In genomic region chr18:57397440-57397839, GRCh38 we compare ENCODE assay signal across 16 cellular contexts. TPM values are rescaled to one million over a fixed set of nuclear protein-coding genes. Genes with fewer than 3 reads are reported as not detected.
DNase-seq lines count a peak whose midpoint lies in the region; ATAC-seq and TF ChIP-seq lines count a peak whose summit lies in the region.
"Had no signal": no experiment of that assay in that cellular context is flagged by ENCODE, and none has a peak within 500 bp of the region (broad histone marks: within the 10 kb centered on the region; RNA-seq: fewer than 3 reads in every experiment).

No MANE protein-coding gene starts in this region.

- TF ChIP-seq CTCF in HFF-Myc (IDR thresholded peaks at IDR 0.05; ENCODE audit: low read depth, low read length, missing control alignments) = no peak

- DNase-seq in AG08396 (ENCODE audit: low spot score) (peak; percentile 22), HFF-Myc (ENCODE audit: extremely low read depth, low read depth) (peak; percentile 37), RPMI7951 (ENCODE audit: low read depth) (peak; percentile 64), iris pigment epithelial cell (ENCODE audit: low read depth) (peak; percentile 48), AML-193 (lab: John Stamatoyannopoulos, UW) (no peak), NCI-H1417 treated with DMSO at 0.1 percent for 48 hours (lab: John Stamatoyannopoulos, UW) (no peak)
- no peak for DNase-seq in stimulated activated CD4-positive, alpha-beta T cell treated with anti-CD3 and anti-CD28 coated beads, Interleukin-1b, Interleukin-23, amount 100 ng/mL, for 48 hours
- DNase-seq: activated CD8-positive, alpha-beta T cell treated with anti-CD3 and anti-CD28 coated beads, Interleukin-2, amount 10 ng/mL, durations not matched to agents 7 days and 5 days; activated gamma-delta T cell treated with Interleukin-2 at 50 U/mL for 16 hours; DMS79; effector CD4-positive, alpha-beta T cell; midbrain had no signal

- no peak overlapping the region for H3K4me3 ChIP-seq in HFF-Myc (replicated peaks; ENCODE audit: low read depth, low read length)
- H3K4me3 ChIP-seq: GM12878 had no signal

- no peak for ATAC-seq in HG02852 (IDR thresholded peaks at IDR 0.05; ENCODE audit: unreplicated experiment)
- ATAC-seq: activated CD8-positive, alpha-beta T cell treated with anti-CD3 and anti-CD28 coated beads, Interleukin-2, amount 10 ng/mL, durations not matched to agents 7 days and 5 days; GM12878 had no signal

RNA-seq across cellular contexts. Expression of gene ONECUT2, which starts 37.7 kb away (rescaled TPM):
- total RNA-seq in RPMI7951 (2014; rRNA removed; shearing (Covaris generic)) = 0.10 and 0.12 TPM in 2 replicates
- total RNA-seq: activated CD8-positive, alpha-beta T cell treated with anti-CD3 and anti-CD28 coated beads, Interleukin-2, amount 10 ng/mL, durations not matched to agents 7 days and 5 days; B cell had no signal

RNA-seq across cellular contexts. Expression of gene ST8SIA3, which starts 45.1 kb away (rescaled TPM):
- not detected in 2 replicates for total RNA-seq in RPMI7951 (2014; rRNA removed; shearing (Covaris generic))
- total RNA-seq: activated CD8-positive, alpha-beta T cell treated with anti-CD3 and anti-CD28 coated beads, Interleukin-2, amount 10 ng/mL, durations not matched to agents 7 days and 5 days; B cell; omental fat pad had no signal

Comparison
In these comparisons a context has a peak if more than half of its experiments do, and no peak if none do; other contexts are left out.
1. DNase-seq: peak in AG08396 (single experiment), HFF-Myc (single experiment), RPMI7951 (single experiment) and iris pigment epithelial cell (single experiment); none in AML-193 (0 of 2), stimulated activated CD4-positive, alpha-beta T cell treated with anti-CD3 and anti-CD28 coated beads, Interleukin-1b, Interleukin-23, amount 100 ng/mL, for 48 hours (single experiment) and NCI-H1417 treated with DMSO at 0.1 percent for 48 hours (single experiment).